8 cellular contexts compared by ENCODE assay signal in genomic region chr5:72556351-72557146, GRCh38. TPM values are rescaled to one million over a fixed set of nuclear protein-coding genes. Genes with fewer than 3 reads are reported as not detected.
A peak's percentile ranks its signal among the peaks of the same experiment; 100 is the strongest.
DNase-seq lines count a peak whose midpoint lies in the region; ATAC-seq and TF ChIP-seq lines count a peak whose summit lies in the region.

No MANE protein-coding gene starts in this region.

- no peaks in the 10 kb centered on the region for H3K9me3 Mint-ChIP-seq in activated T-cell treated with anti-CD3 and anti-CD28 coated beads, Interleukin-2, amount 50 U/mL, for 24 hours
- no peaks in the 10 kb centered on the region for H3K9me3 Mint-ChIP-seq in type B pancreatic cell

- H4K20me1 ChIP-seq in neural cell (ENCODE audit: insufficient read depth) = no peaks in the 10 kb centered on the region

- H3K9me3 ChIP-seq in neural cell (ENCODE audit: low read length) = no peaks in the 10 kb centered on the region

- H3K27ac ChIP-seq in foreskin keratinocyte = no peak overlapping the region
- H3K27ac ChIP-seq in neural cell (ENCODE audit: low read length) = no peak overlapping the region

- H3K4me1 Mint-ChIP-seq in activated T-cell treated with anti-CD3 and anti-CD28 coated beads, Interleukin-2, amount 50 U/mL, for 24 hours (ENCODE audit: low read depth) = peaks cover 22% of the 10 kb centered on the region
- H3K4me1 Mint-ChIP-seq in type B pancreatic cell (ENCODE audit: unreplicated experiment) = peaks cover 21% of the 10 kb centered on the region

- peak overlapping the region; percentile 67 for H3K4me3 Mint-ChIP-seq in activated T-cell treated with anti-CD3 and anti-CD28 coated beads, Interleukin-2, amount 50 U/mL, for 24 hours
- H3K4me3 Mint-ChIP-seq in type B pancreatic cell = peak overlapping the region; percentile 85

- no peaks in the 10 kb centered on the region for H3K27me3 ChIP-seq in H7 (ENCODE audit: control insufficient read depth, insufficient read depth, low read length)
- H3K27me3 ChIP-seq in foreskin keratinocyte = no peaks in the 10 kb centered on the region
- H3K27me3 ChIP-seq in neural cell (ENCODE audit: insufficient read depth, low read depth, low read length) = no peaks in the 10 kb centered on the region

- TF ChIP-seq CTCF in GM12873 (IDR thresholded peaks at IDR 0.05; ENCODE audit: insufficient read depth, low read depth, low read length, missing control alignments) (peak; percentile 37), foreskin keratinocyte (conservative IDR thresholded peaks at IDR 0.05) (peak; percentile 32), neural cell (IDR thresholded peaks at IDR 0.05; ENCODE audit: poor library complexity, severe bottlenecking) (peak; percentile 49), type B pancreatic cell (conservative IDR thresholded peaks at IDR 0.05) (peak; percentile 68)

- H3K36me3 ChIP-seq in H7 (replicated peaks; ENCODE audit: control insufficient read depth, insufficient read depth, low read length) (no peaks in the 10 kb centered on the region), neural cell (ENCODE audit: insufficient read depth, low read length) (no peaks in the 10 kb centered on the region)

- no peak overlapping the region for H2AFZ ChIP-seq in neural cell (ENCODE audit: low read depth, low read length)

- H3K4me1 ChIP-seq in foreskin keratinocyte = peaks cover 15% of the 10 kb centered on the region

- no peaks in the 10 kb centered on the region for H3K79me2 ChIP-seq in neural cell (replicated peaks; ENCODE audit: insufficient read depth, low read length)

- H3K27ac Mint-ChIP-seq in activated T-cell treated with anti-CD3 and anti-CD28 coated beads, Interleukin-2, amount 50 U/mL, for 24 hours = peak overlapping the region; percentile 1
- H3K27ac Mint-ChIP-seq in type B pancreatic cell = peak overlapping the region; percentile 84

- H3K4me3 ChIP-seq in H7 (ENCODE audit: insufficient read depth, low read depth, low read length) (peak overlapping the region; percentile 40), neural cell (ENCODE audit: low read length) (peak overlapping the region; percentile 37)

- H3K4me2 ChIP-seq in neural cell (ENCODE audit: low read length) = peak overlapping the region; percentile 13

- peak; percentile 91 for DNase-seq in H7
- peak; percentile 47 for DNase-seq in NCI-H146 treated with DMSO at 0.1 percent for 48 hours (lab: John Stamatoyannopoulos, UW; ENCODE audit: unreplicated experiment)
- DNase-seq in activated T-cell treated with anti-CD3 and anti-CD28 coated beads, Interleukin-2, amount 50 U/mL, for 24 hours = peak; percentile 49
- peak in 1 of 2 donors; percentile 59 for DNase-seq in foreskin keratinocyte
- DNase-seq in type B pancreatic cell (ENCODE audit: extremely low spot score, unreplicated experiment) = peak; percentile 78
- no peak for DNase-seq in NCI-H1105 (lab: John Stamatoyannopoulos, UW)

- H3F3A ChIP-seq in neural cell (ENCODE audit: insufficient read depth, low read length, poor library complexity, severe bottlenecking) = peaks cover 3% of the 10 kb centered on the region

- peak; percentile 65 for ATAC-seq in foreskin keratinocyte

- H3K27me3 Mint-ChIP-seq in activated T-cell treated with anti-CD3 and anti-CD28 coated beads, Interleukin-2, amount 50 U/mL, for 24 hours = peaks cover 77% of the 10 kb centered on the region
- H3K27me3 Mint-ChIP-seq in type B pancreatic cell = no peaks in the 10 kb centered on the region

- H3K9me2 ChIP-seq in neural cell (ENCODE audit: insufficient read depth, low read length) = no peaks in the 10 kb centered on the region

- TF ChIP-seq EP300 in neural cell (conservative IDR thresholded peaks at IDR 0.05; ENCODE audit: poor library complexity, severe bottlenecking) = no peak

- no peaks in the 10 kb centered on the region for H3K36me3 Mint-ChIP-seq in activated T-cell treated with anti-CD3 and anti-CD28 coated beads, Interleukin-2, amount 50 U/mL, for 24 hours (ENCODE audit: low read depth)
- H3K36me3 Mint-ChIP-seq in type B pancreatic cell = no peaks in the 10 kb centered on the region

- peak overlapping the region; percentile 31 for H3K9ac ChIP-seq in neural cell (ENCODE audit: low read length)

- TF ChIP-seq RAD21 in neural cell (conservative IDR thresholded peaks at IDR 0.05) = peak; percentile 34

TF ChIP-seq in neural cell, 6 proteins besides CTCF, POLR2A, EP300 and RAD21:
- peak; percentile 28 for TF ChIP-seq REST (IDR thresholded peaks at IDR 0.05; ENCODE audit: borderline replicate concordance)
- no peak for TF ChIP-seq TAF1 (IDR thresholded peaks at IDR 0.05; ENCODE audit: low read depth)
- peak; percentile 49 for TF ChIP-seq SMC3 (conservative IDR thresholded peaks at IDR 0.05; ENCODE audit: poor library complexity)

RNA-seq across cellular contexts. Expression of gene ZNF366, which starts 49.3 kb away (rescaled TPM):
- not detected in 2 replicates for total RNA-seq in H7 (2014; rRNA removed; shearing (Covaris generic))
- total RNA-seq in foreskin keratinocyte (not detected in 2 replicates), type B pancreatic cell (ENCODE audit: low replicate concordance) (not detected in 2 replicates)
- polyA plus RNA-seq in foreskin keratinocyte (not detected in 2 replicates), neural cell (not detected in 2 replicates)
- not detected in 2 replicates for polyA minus RNA-seq in neural cell
